ENCODE assay signal across 1 cellular context in the genomic region with DNA sequence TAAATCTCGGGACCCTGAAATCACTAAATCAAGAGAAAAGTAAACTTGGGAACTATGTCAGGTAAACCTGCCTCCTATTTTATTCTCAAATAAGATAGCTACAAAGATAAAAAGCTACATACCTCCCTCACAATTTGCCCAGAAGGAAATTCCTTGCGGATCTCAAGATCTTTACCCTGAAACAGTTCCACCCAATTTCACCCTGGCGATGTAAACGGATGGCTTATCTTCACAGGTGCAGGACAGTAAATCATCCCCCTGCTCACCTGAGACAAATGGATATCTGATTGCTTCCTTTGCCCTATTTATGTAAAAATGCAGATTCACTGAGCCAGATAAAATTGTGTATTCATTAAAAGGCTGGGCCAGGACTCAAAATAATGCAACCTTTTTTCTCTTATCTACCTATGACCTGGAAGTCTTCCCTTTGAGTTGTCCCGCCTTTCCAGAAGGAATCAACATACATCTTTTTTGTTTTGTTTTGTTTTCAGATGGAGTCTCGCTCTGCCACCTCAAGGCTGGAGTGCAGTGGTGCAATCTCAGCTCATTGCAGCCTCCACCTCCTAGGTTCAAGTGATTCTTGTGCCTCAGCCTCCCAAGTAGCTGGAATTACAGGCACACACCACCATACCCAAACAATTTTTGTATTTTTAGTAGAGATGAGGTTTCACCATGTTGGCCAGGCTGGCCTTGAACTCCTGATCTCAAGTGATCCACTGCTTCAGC.
TF ChIP-seq lines count a peak whose summit lies in the region.

No MANE protein-coding gene starts in this region.

TF ChIP-seq in liver, 16 proteins besides CTCF, POLR2A, EP300 and RAD21 (continued from another document):
- TF ChIP-seq, protein P1, sequence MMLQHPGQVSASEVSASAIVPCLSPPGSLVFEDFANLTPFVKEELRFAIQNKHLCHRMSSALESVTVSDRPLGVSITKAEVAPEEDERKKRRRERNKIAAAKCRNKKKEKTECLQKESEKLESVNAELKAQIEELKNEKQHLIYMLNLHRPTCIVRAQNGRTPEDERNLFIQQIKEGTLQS (IDR thresholded peaks at IDR 0.05), result no peak
- TF ChIP-seq HNF4A (conservative IDR thresholded peaks at IDR 0.05) (no peak), SP1 (IDR thresholded peaks at IDR 0.05) (no peak), TAF1 (conservative IDR thresholded peaks at IDR 0.05) (no peak)
TF ChIP-seq in liver: peak in this region for 0.
